In genomic region chr4:112312610-112313239, GRCh38 we compare ENCODE assay signal across 9 cellular contexts. TPM values are rescaled to one million over a fixed set of nuclear protein-coding genes. Genes with fewer than 3 reads are reported as not detected.
DNase-seq lines count a peak whose midpoint lies in the region; ATAC-seq lines count a peak whose summit lies in the region.
"Had no signal": no experiment of that assay in that cellular context is flagged by ENCODE, and none has a peak within 500 bp of the region (broad histone marks: within the 10 kb centered on the region; RNA-seq: fewer than 3 reads in every experiment).

No MANE protein-coding gene starts in this region.

- H3K9me3 Mint-ChIP-seq in activated naive CD8-positive, alpha-beta T cell treated with anti-CD3 and anti-CD28 coated beads for 36 hours, result no peaks in the 10 kb centered on the region
- H3K9me3 Mint-ChIP-seq in activated naive CD8-positive, alpha-beta T cell treated with anti-CD3 and anti-CD28 coated beads, Interleukin-2, amount 50 U/mL, for 24 hours, result no peaks in the 10 kb centered on the region
- H3K9me3 Mint-ChIP-seq in stimulated activated naive CD8-positive, alpha-beta T cell treated with anti-CD3 and anti-CD28 coated beads, Interleukin-15, amount 100 ng/mL, for 72 hours, result no peaks in the 10 kb centered on the region
- no peaks in the 10 kb centered on the region for H3K9me3 Mint-ChIP-seq in activated T-helper 1 cell treated with anti-CD3 and anti-CD28 coated beads, Interleukin-12 subunit alpha, Interleukin-12 subunit beta, Interleukin-2, Interleukin-4 antibody, amounts not matched to agents 30 ng/mL and 10 ng/mL and 1 ng/mL, durations not matched to agents 14 hours and 24 hours and 36 hours
- H3K9me3 Mint-ChIP-seq in activated naive CD4-positive, alpha-beta T cell treated with anti-CD3 and anti-CD28 coated beads, Interleukin-2, amount 50 U/mL, for 72 hours, result peaks cover 0 to 4% of the 10 kb centered on the region in 2 donors

- DNase-seq in activated naive CD8-positive, alpha-beta T cell treated with anti-CD3 and anti-CD28 coated beads for 36 hours, result no peak
- no peak for DNase-seq in activated naive CD8-positive, alpha-beta T cell treated with anti-CD3 and anti-CD28 coated beads, Interleukin-2, amount 50 U/mL, for 24 hours
- peak; percentile 48 for DNase-seq in NAMALWA (ENCODE audit: low spot score)
- no peak for DNase-seq in stimulated activated naive CD8-positive, alpha-beta T cell treated with anti-CD3 and anti-CD28 coated beads, Interleukin-15, amount 100 ng/mL, for 72 hours
- DNase-seq in activated T-helper 1 cell treated with anti-CD3 and anti-CD28 coated beads, Interleukin-12 subunit alpha, Interleukin-12 subunit beta, Interleukin-2, Interleukin-4 antibody, amounts not matched to agents 30 ng/mL and 10 ng/mL and 1 ng/mL, durations not matched to agents 14 hours and 24 hours and 36 hours (ENCODE audit: low spot score), result no peak
- no peak for DNase-seq in activated naive CD4-positive, alpha-beta T cell treated with anti-CD3 and anti-CD28 coated beads, Interleukin-2, amount 50 U/mL, for 72 hours (ENCODE audit: low spot score in 2 of 2)
- DNase-seq in stimulated activated naive CD4-positive, alpha-beta T cell (lab: John Stamatoyannopoulos, UW), result no peak
- DNase-seq: right cardiac atrium had no signal

- no peak overlapping the region for H3K4me3 Mint-ChIP-seq in activated naive CD8-positive, alpha-beta T cell treated with anti-CD3 and anti-CD28 coated beads for 36 hours
- no peak overlapping the region for H3K4me3 Mint-ChIP-seq in activated naive CD8-positive, alpha-beta T cell treated with anti-CD3 and anti-CD28 coated beads, Interleukin-2, amount 50 U/mL, for 24 hours
- peak overlapping the region in 1 of 2 donors; percentile 63 for H3K4me3 Mint-ChIP-seq in stimulated activated naive CD8-positive, alpha-beta T cell treated with anti-CD3 and anti-CD28 coated beads, Interleukin-15, amount 100 ng/mL, for 72 hours
- H3K4me3 Mint-ChIP-seq in activated T-helper 1 cell treated with anti-CD3 and anti-CD28 coated beads, Interleukin-12 subunit alpha, Interleukin-12 subunit beta, Interleukin-2, Interleukin-4 antibody, amounts not matched to agents 30 ng/mL and 10 ng/mL and 1 ng/mL, durations not matched to agents 14 hours and 24 hours and 36 hours, result no peak overlapping the region

- H3K27ac Mint-ChIP-seq in activated naive CD8-positive, alpha-beta T cell treated with anti-CD3 and anti-CD28 coated beads for 36 hours, result peak overlapping the region; percentile 28
- no peak overlapping the region for H3K27ac Mint-ChIP-seq in activated naive CD8-positive, alpha-beta T cell treated with anti-CD3 and anti-CD28 coated beads, Interleukin-2, amount 50 U/mL, for 24 hours
- peak overlapping the region in 1 of 2 donors; percentile 15 for H3K27ac Mint-ChIP-seq in stimulated activated naive CD8-positive, alpha-beta T cell treated with anti-CD3 and anti-CD28 coated beads, Interleukin-15, amount 100 ng/mL, for 72 hours
- H3K27ac Mint-ChIP-seq in activated T-helper 1 cell treated with anti-CD3 and anti-CD28 coated beads, Interleukin-12 subunit alpha, Interleukin-12 subunit beta, Interleukin-2, Interleukin-4 antibody, amounts not matched to agents 30 ng/mL and 10 ng/mL and 1 ng/mL, durations not matched to agents 14 hours and 24 hours and 36 hours, result no peak overlapping the region
- H3K27ac Mint-ChIP-seq in activated naive CD4-positive, alpha-beta T cell treated with anti-CD3 and anti-CD28 coated beads, Interleukin-2, amount 50 U/mL, for 72 hours, result no peak overlapping the region

- H3K4me1 Mint-ChIP-seq in activated naive CD8-positive, alpha-beta T cell treated with anti-CD3 and anti-CD28 coated beads for 36 hours, result peaks cover 17% of the 10 kb centered on the region
- peaks cover 13% of the 10 kb centered on the region for H3K4me1 Mint-ChIP-seq in activated naive CD8-positive, alpha-beta T cell treated with anti-CD3 and anti-CD28 coated beads, Interleukin-2, amount 50 U/mL, for 24 hours
- peaks cover 20% of the 10 kb centered on the region for H3K4me1 Mint-ChIP-seq in stimulated activated naive CD8-positive, alpha-beta T cell treated with anti-CD3 and anti-CD28 coated beads, Interleukin-15, amount 100 ng/mL, for 72 hours
- H3K4me1 Mint-ChIP-seq in activated T-helper 1 cell treated with anti-CD3 and anti-CD28 coated beads, Interleukin-12 subunit alpha, Interleukin-12 subunit beta, Interleukin-2, Interleukin-4 antibody, amounts not matched to agents 30 ng/mL and 10 ng/mL and 1 ng/mL, durations not matched to agents 14 hours and 24 hours and 36 hours (ENCODE audit: low read depth), result peaks cover 22% of the 10 kb centered on the region

- H3K36me3 Mint-ChIP-seq in activated naive CD8-positive, alpha-beta T cell treated with anti-CD3 and anti-CD28 coated beads for 36 hours, result peaks cover 15% of the 10 kb centered on the region
- H3K36me3 Mint-ChIP-seq in activated naive CD8-positive, alpha-beta T cell treated with anti-CD3 and anti-CD28 coated beads, Interleukin-2, amount 50 U/mL, for 24 hours (ENCODE audit: low read depth), result peaks cover 2% of the 10 kb centered on the region
- H3K36me3 Mint-ChIP-seq in activated T-helper 1 cell treated with anti-CD3 and anti-CD28 coated beads, Interleukin-12 subunit alpha, Interleukin-12 subunit beta, Interleukin-2, Interleukin-4 antibody, amounts not matched to agents 30 ng/mL and 10 ng/mL and 1 ng/mL, durations not matched to agents 14 hours and 24 hours and 36 hours (ENCODE audit: low read depth), result peaks cover 25% of the 10 kb centered on the region
- H3K36me3 Mint-ChIP-seq in activated naive CD4-positive, alpha-beta T cell treated with anti-CD3 and anti-CD28 coated beads, Interleukin-2, amount 50 U/mL, for 72 hours, result peaks cover 0 to 20% of the 10 kb centered on the region in 2 donors

- intact Hi-C loops in activated T-helper 1 cell treated with anti-CD3 and anti-CD28 coated beads, Interleukin-12 subunit alpha, Interleukin-12 subunit beta, Interleukin-2, Interleukin-4 antibody, amounts not matched to agents 30 ng/mL and 10 ng/mL and 1 ng/mL, durations not matched to agents 14 hours and 24 hours and 36 hours (cut with micrococcal nuclease), result no loop called here

- no peak for ATAC-seq in activated naive CD8-positive, alpha-beta T cell treated with anti-CD3 and anti-CD28 coated beads, Interleukin-2, amount 50 U/mL, for 24 hours
- peak; percentile 97 for ATAC-seq in HG02840 (IDR thresholded peaks at IDR 0.05; ENCODE audit: low FRiP score, unreplicated experiment)
- peak; percentile 91 for ATAC-seq in stimulated activated naive CD8-positive, alpha-beta T cell treated with anti-CD3 and anti-CD28 coated beads, Interleukin-15, amount 100 ng/mL, for 72 hours
- ATAC-seq in activated naive CD4-positive, alpha-beta T cell treated with anti-CD3 and anti-CD28 coated beads, Interleukin-2, amount 50 U/mL, for 72 hours, result no peak

- H3K27me3 Mint-ChIP-seq in activated naive CD8-positive, alpha-beta T cell treated with anti-CD3 and anti-CD28 coated beads for 36 hours, result no peaks in the 10 kb centered on the region
- no peaks in the 10 kb centered on the region for H3K27me3 Mint-ChIP-seq in activated naive CD8-positive, alpha-beta T cell treated with anti-CD3 and anti-CD28 coated beads, Interleukin-2, amount 50 U/mL, for 24 hours
- H3K27me3 Mint-ChIP-seq in stimulated activated naive CD8-positive, alpha-beta T cell treated with anti-CD3 and anti-CD28 coated beads, Interleukin-15, amount 100 ng/mL, for 72 hours, result no peaks in the 10 kb centered on the region
- no peaks in the 10 kb centered on the region for H3K27me3 Mint-ChIP-seq in activated T-helper 1 cell treated with anti-CD3 and anti-CD28 coated beads, Interleukin-12 subunit alpha, Interleukin-12 subunit beta, Interleukin-2, Interleukin-4 antibody, amounts not matched to agents 30 ng/mL and 10 ng/mL and 1 ng/mL, durations not matched to agents 14 hours and 24 hours and 36 hours (ENCODE audit: insufficient read depth)

RNA-seq across cellular contexts. Expression of gene ALPK1, which starts 15.6 kb away (rescaled TPM):
- total RNA-seq in activated naive CD8-positive, alpha-beta T cell treated with anti-CD3 and anti-CD28 coated beads for 36 hours, result 10 to 100 TPM; 14.0 to 14.7 TPM
- total RNA-seq in activated T-helper 1 cell treated with anti-CD3 and anti-CD28 coated beads, Interleukin-12 subunit alpha, Interleukin-12 subunit beta, Interleukin-2, Interleukin-4 antibody, amounts not matched to agents 30 ng/mL and 10 ng/mL and 1 ng/mL, durations not matched to agents 14 hours and 24 hours and 36 hours, result 8.7 and 9.7 TPM in 2 replicates
- total RNA-seq in activated naive CD4-positive, alpha-beta T cell treated with anti-CD3 and anti-CD28 coated beads, Interleukin-2, amount 50 U/mL, for 72 hours, result 10 to 100 TPM; 32.7 to 65.8 TPM

RNA-seq across cellular contexts. Expression of gene TIFA, which starts 27.0 kb away (rescaled TPM):
- 10 to 100 TPM; 45.6 to 49.2 TPM for total RNA-seq in activated naive CD8-positive, alpha-beta T cell treated with anti-CD3 and anti-CD28 coated beads for 36 hours
- total RNA-seq in activated T-helper 1 cell treated with anti-CD3 and anti-CD28 coated beads, Interleukin-12 subunit alpha, Interleukin-12 subunit beta, Interleukin-2, Interleukin-4 antibody, amounts not matched to agents 30 ng/mL and 10 ng/mL and 1 ng/mL, durations not matched to agents 14 hours and 24 hours and 36 hours, result 33.7 and 34.6 TPM in 2 replicates
- 10 to 100 TPM; 34.3 to 62.9 TPM for total RNA-seq in activated naive CD4-positive, alpha-beta T cell treated with anti-CD3 and anti-CD28 coated beads, Interleukin-2, amount 50 U/mL, for 72 hours

Comparison
In these comparisons a context has a peak if more than half of its experiments do, and no peak if none do; other contexts are left out.
1. ATAC-seq: peak in HG02840 (single experiment) and stimulated activated naive CD8-positive, alpha-beta T cell treated with anti-CD3 and anti-CD28 coated beads, Interleukin-15, amount 100 ng/mL, for 72 hours (single experiment); none in activated naive CD8-positive, alpha-beta T cell treated with anti-CD3 and anti-CD28 coated beads, Interleukin-2, amount 50 U/mL, for 24 hours (single experiment) and activated naive CD4-positive, alpha-beta T cell treated with anti-CD3 and anti-CD28 coated beads, Interleukin-2, amount 50 U/mL, for 72 hours (0 of 2).